Comparison of ENCODE assay signal across 19 cellular contexts in genomic region chr15:47339800-47340575, GRCh38.
"Had no signal": no experiment of that assay in that cellular context is flagged by ENCODE, and none has a peak within 500 bp of the region (broad histone marks: within the 10 kb centered on the region; RNA-seq: fewer than 3 reads in every experiment).

No MANE protein-coding gene starts in this region.

- ATAC-seq: activated CD4-positive, alpha-beta T cell treated with anti-CD3 and anti-CD28 coated beads for 36 hours; gastrocnemius medialis; heart right ventricle; mucosa of descending colon; naive thymus-derived CD8-positive, alpha-beta T cell; pancreas; stimulated activated naive CD8-positive, alpha-beta T cell treated with anti-CD3 and anti-CD28 coated beads, Interleukin-15, Interleukin-2, amounts not matched to agents 100 U/mL and 50 U/mL, for 24 hours; WTC11 had no signal

- H3K4me3 ChIP-seq: gastrocnemius medialis, heart right ventricle, left ventricle myocardium inferior, mucosa of descending colon, pancreas, tibial nerve, uterus had no signal

- H3K9me3 ChIP-seq: gastrocnemius medialis, heart right ventricle, left ventricle myocardium inferior, mucosa of descending colon, pancreas, tibial nerve, uterus had no signal

- H3K36me3 Mint-ChIP-seq: activated naive CD8-positive, alpha-beta T cell; naive thymus-derived CD8-positive, alpha-beta T cell; WTC11 had no signal

- DNase-seq: activated CD4-positive, alpha-beta T cell treated with anti-CD3 and anti-CD28 coated beads for 36 hours; activated CD4-positive, alpha-beta T cell treated with anti-CD3 and anti-CD28 coated beads, Interleukin-2, amount 50 U/mL, for 48 hours; amniotic stem cell; endodermal cell; gastrocnemius medialis; heart right ventricle; kidney glomerular epithelial cell; left ventricle myocardium inferior; mammary epithelial cell; mucosa of descending colon; naive thymus-derived CD8-positive, alpha-beta T cell; pancreas; stimulated activated CD8-positive, alpha-beta memory T cell treated with anti-CD3 and anti-CD28 coated beads, Interleukin-4, amount 100 ng/mL, for 48 hours; stimulated activated naive CD8-positive, alpha-beta T cell treated with anti-CD3 and anti-CD28 coated beads, Interleukin-15, Interleukin-2, amounts not matched to agents 100 U/mL and 50 U/mL, for 24 hours; substantia nigra; uterus had no signal

- H3K4me3 Mint-ChIP-seq: activated CD4-positive, alpha-beta T cell treated with anti-CD3 and anti-CD28 coated beads for 36 hours; activated naive CD8-positive, alpha-beta T cell; endodermal cell; naive thymus-derived CD8-positive, alpha-beta T cell; WTC11 had no signal

- H3K27ac ChIP-seq: gastrocnemius medialis, heart right ventricle, left ventricle myocardium inferior, pancreas, tibial nerve, uterus had no signal

- H3K27me3 ChIP-seq: gastrocnemius medialis, heart right ventricle, pancreas, tibial nerve, uterus had no signal

- H3K4me1 ChIP-seq: gastrocnemius medialis, left ventricle myocardium inferior, pancreas, tibial nerve, uterus had no signal

- H3K27ac Mint-ChIP-seq: activated CD4-positive, alpha-beta T cell treated with anti-CD3 and anti-CD28 coated beads for 36 hours; activated naive CD8-positive, alpha-beta T cell; endodermal cell; naive thymus-derived CD8-positive, alpha-beta T cell; WTC11 had no signal

- H3K27me3 Mint-ChIP-seq: activated CD4-positive, alpha-beta T cell treated with anti-CD3 and anti-CD28 coated beads for 36 hours; activated naive CD8-positive, alpha-beta T cell had no signal

- H3K36me3 ChIP-seq: gastrocnemius medialis, heart right ventricle, left ventricle myocardium inferior, pancreas, tibial nerve, uterus had no signal

- H3K4me1 Mint-ChIP-seq: activated CD4-positive, alpha-beta T cell treated with anti-CD3 and anti-CD28 coated beads for 36 hours; endodermal cell; naive thymus-derived CD8-positive, alpha-beta T cell; WTC11 had no signal
